9 cellular contexts compared by ENCODE assay signal in the genomic region with DNA sequence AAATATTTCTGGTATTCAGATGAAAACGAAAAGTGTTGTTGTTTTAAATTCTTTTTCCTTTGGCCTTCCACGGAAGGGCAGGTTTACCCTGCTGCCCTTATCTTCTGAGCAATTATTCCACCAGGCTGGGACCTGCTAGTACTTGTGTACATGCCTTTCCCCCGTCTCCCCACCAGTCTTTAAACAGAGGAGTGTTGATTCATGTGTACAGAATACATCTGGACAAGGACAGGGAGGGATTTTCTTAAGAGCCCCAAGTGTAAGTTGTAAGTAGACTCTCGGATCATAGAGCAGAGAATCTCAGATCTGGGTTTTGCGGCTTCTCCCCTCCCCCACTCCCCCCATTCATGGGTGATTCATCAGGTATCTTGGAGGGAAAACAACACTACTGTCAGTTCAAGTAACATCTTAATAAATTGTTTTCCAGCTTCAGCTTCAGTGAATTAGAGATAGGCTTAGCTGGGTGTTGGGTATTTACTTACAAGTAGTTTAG.
DNase-seq lines count a peak whose midpoint lies in the region; ATAC-seq and TF ChIP-seq lines count a peak whose summit lies in the region.
"Had no signal": no experiment of that assay in that cellular context is flagged by ENCODE, and none has a peak within 500 bp of the region (broad histone marks: within the 10 kb centered on the region; RNA-seq: fewer than 3 reads in every experiment).

No MANE protein-coding gene starts in this region.

- TF ChIP-seq CTCF in astrocyte of the cerebellum (IDR thresholded peaks at IDR 0.05; ENCODE audit: low read depth, low read length, missing control alignments) (no peak), adrenal gland (IDR thresholded peaks at IDR 0.05) (no peak)

- H3K9me3 ChIP-seq in BLaER1 (peaks cover 4% of the 10 kb centered on the region; the same call in 1 of the 2 replicates), adrenal gland (replicated peaks in 1 of 3) (no peaks in the 10 kb centered on the region)
- no peaks in the 10 kb centered on the region for H3K9me3 ChIP-seq in naive thymus-derived CD4-positive, alpha-beta T cell (ENCODE audit: control insufficient read depth in 2 of 3, low read length in 3 of 3)

- in situ Hi-C loops in astrocyte of the cerebellum (cut with HindIII; ENCODE audit: low sequenced_read_pairs) = no loop called here

- POLR2A ChIA-PET in naive thymus-derived CD4-positive, alpha-beta T cell (lab: Charles Lee) = no interaction called here

- H3K27me3 ChIP-seq in BLaER1 (no peaks in the 10 kb centered on the region), adrenal gland (no peaks in the 10 kb centered on the region)
- H3K27me3 ChIP-seq in naive thymus-derived CD4-positive, alpha-beta T cell (ENCODE audit: control insufficient read depth in 2 of 2, insufficient read depth in 2 of 2, low read length in 2 of 2) = no peaks in the 10 kb centered on the region

- H3K27ac ChIP-seq in BLaER1 = peak overlapping the region; percentile 76
- H3K27ac ChIP-seq in naive thymus-derived CD4-positive, alpha-beta T cell (ENCODE audit: low read depth, low read length) = no peak overlapping the region
- H3K27ac ChIP-seq in adrenal gland = peak overlapping the region in 1 of 5 donors; percentile 13

- WGBS in adrenal gland, 4 donors = 19 to 32% (median 29%) methylated on average over 5 of the region's 5 CpGs

- H3K4me1 Mint-ChIP-seq in naive thymus-derived CD4-positive, alpha-beta T cell = peaks cover 17 to 41% (median 26%) of the 10 kb centered on the region in 7 donors

- CTCF ChIA-PET in naive thymus-derived CD4-positive, alpha-beta T cell (lab: Charles Lee) = interaction anchor here (1.5 kb wide), 1 partner anchor 36 kb away, joined by 3 read pairs; no protein-coding TSS in a partner anchor

- peaks cover 0 to 4% (median 0%) of the 10 kb centered on the region in 11 donors for H3K9me3 Mint-ChIP-seq in naive thymus-derived CD4-positive, alpha-beta T cell

- no peaks in the 10 kb centered on the region for H4K20me1 ChIP-seq in BLaER1

- intact Hi-C loops in naive thymus-derived CD4-positive, alpha-beta T cell (cut with micrococcal nuclease) = no loop called here
- intact Hi-C loops in adrenal gland (cut with DNase I) = no loop called here

- no peaks in the 10 kb centered on the region for H3K27me3 Mint-ChIP-seq in naive thymus-derived CD4-positive, alpha-beta T cell

- ATAC-seq in naive thymus-derived CD4-positive, alpha-beta T cell = no peak
- ATAC-seq in HG03095 (IDR thresholded peaks at IDR 0.05; ENCODE audit: unreplicated experiment) (no peak), HG02973 (IDR thresholded peaks at IDR 0.05; ENCODE audit: unreplicated experiment) (no peak), HG02938 (IDR thresholded peaks at IDR 0.05; ENCODE audit: unreplicated experiment) (no peak)
- ATAC-seq: right cardiac atrium had no signal

- peak overlapping the region in 1 of 10 donors; percentile 39 for H3K4me3 Mint-ChIP-seq in naive thymus-derived CD4-positive, alpha-beta T cell

- DNase-seq in NCI-H2171 treated with DMSO at 0.1 percent for 48 hours (lab: John Stamatoyannopoulos, UW) (peak; percentile 71), astrocyte of the cerebellum (ENCODE audit: low read depth) (peak; percentile 41), adrenal gland (no peak)
- DNase-seq in naive thymus-derived CD4-positive, alpha-beta T cell = no peak
- DNase-seq: right cardiac atrium had no signal

- peaks cover 47% of the 10 kb centered on the region for H3K4me1 ChIP-seq in BLaER1
- peaks cover 0 to 6% of the 10 kb centered on the region in 2 donors for H3K4me1 ChIP-seq in naive thymus-derived CD4-positive, alpha-beta T cell (ENCODE audit: control insufficient read depth in 2 of 2, insufficient read depth in 2 of 2, low read length in 2 of 2)
- H3K4me1 ChIP-seq in adrenal gland (replicated peaks in 1 of 2) = peaks cover 0 to 3% of the 10 kb centered on the region in 2 donors

- H3K4me2 ChIP-seq in BLaER1 = peak overlapping the region; percentile 69

- H3K27ac Mint-ChIP-seq in naive thymus-derived CD4-positive, alpha-beta T cell = peak overlapping the region in 6 of 9 donors; percentile 1 to 82 (median 62)

- peaks cover 19 to 79% (median 63%) of the 10 kb centered on the region in 5 donors for H3K36me3 Mint-ChIP-seq in naive thymus-derived CD4-positive, alpha-beta T cell

- no peak for TF ChIP-seq POLR2A in adrenal gland (IDR thresholded peaks at IDR 0.05)

- H3K4me3 ChIP-seq in BLaER1 (0 out of 2 replicates have a peak overlapping the region, but pooled peaks have one; percentile 13), astrocyte of the cerebellum (ENCODE audit: low read depth, low read length) (no peak overlapping the region), adrenal gland (no peak overlapping the region)
- no peak overlapping the region for H3K4me3 ChIP-seq in naive thymus-derived CD4-positive, alpha-beta T cell (ENCODE audit: low read length)

- no peaks in the 10 kb centered on the region for H3K36me3 ChIP-seq in BLaER1
- H3K36me3 ChIP-seq in naive thymus-derived CD4-positive, alpha-beta T cell (ENCODE audit: control insufficient read depth in 2 of 3, insufficient read depth in 3 of 3, low read length in 3 of 3) = peaks cover 14 to 52% (median 33%) of the 10 kb centered on the region in 3 experiments
- H3K36me3 ChIP-seq in adrenal gland (replicated peaks in 1 of 2) = no peaks in the 10 kb centered on the region

- H3K9ac ChIP-seq in BLaER1 = peak overlapping the region; percentile 53

Comparison
In these comparisons a context has a peak if more than half of its experiments do, and no peak if none do; other contexts are left out.
1. DNase-seq: peak in NCI-H2171 treated with DMSO at 0.1 percent for 48 hours (single experiment) and astrocyte of the cerebellum (single experiment); none in naive thymus-derived CD4-positive, alpha-beta T cell (0 of 9) and adrenal gland (0 of 7).